In genomic region chr7:108572487-108572886, GRCh38 we compare ENCODE assay signal across 25 cellular contexts.
"Had no signal": no experiment of that assay in that cellular context is flagged by ENCODE, and none has a peak within 500 bp of the region (broad histone marks: within the 10 kb centered on the region; RNA-seq: fewer than 3 reads in every experiment).

No MANE protein-coding gene starts in this region.

- H3K36me3 ChIP-seq: colonic mucosa had no signal

- H3K27ac ChIP-seq: colonic mucosa, epithelial cell of prostate, testis, vagina had no signal

- FAIRE-seq: astrocyte, bronchial epithelial cell, small intestine had no signal

- DNase-seq: activated CD4-positive, alpha-beta memory T cell treated with anti-CD3 and anti-CD28 coated beads, Interleukin-2, amount 10 ng/mL, durations not matched to agents 7 days and 5 days; activated CD4-positive, alpha-beta T cell treated with anti-CD3 and anti-CD28 coated beads, Interleukin-2, amount 10 ng/mL, durations not matched to agents 24 days and 14 days; activated CD4-positive, CD25-positive, alpha-beta regulatory T cell; activated CD8-positive, alpha-beta memory T cell treated with anti-CD3 and anti-CD28 coated beads, Interleukin-2, amount 10 ng/mL, durations not matched to agents 7 days and 5 days; activated naive CD4-positive, alpha-beta T cell; activated naive CD8-positive, alpha-beta T cell treated with anti-CD3 and anti-CD28 coated beads for 36 hours; activated T-cell treated with anti-CD3 and anti-CD28 coated beads for 4 hours; colonic mucosa; immature natural killer cell; naive B cell; occipital lobe; posterior cingulate gyrus; small intestine; stimulated activated CD4-positive, alpha-beta T cell treated with anti-CD3 and anti-CD28 coated beads, Interleukin-15, amount 100 ng/mL, for 24 hours; stimulated activated naive B cell treated with anti-CD40 and anti-IgM and Interleukin-4, amounts not matched to agents 10 μg/mL and 1 μg/mL and 100 μg/mL, for 72 hours; testis; trophoblast cell had no signal

- H3K27me3 ChIP-seq: colonic mucosa, testis, vagina had no signal

- ATAC-seq: activated CD8-positive, alpha-beta memory T cell treated with anti-CD3 and anti-CD28 coated beads, Interleukin-2, amount 10 ng/mL, durations not matched to agents 7 days and 5 days; left lobe of liver; sciatic nerve; stimulated activated naive B cell treated with anti-CD40 and anti-IgM and Interleukin-4, amounts not matched to agents 10 μg/mL and 1 μg/mL and 100 μg/mL, for 72 hours had no signal

- H3K9me3 Mint-ChIP-seq: activated CD4-positive, alpha-beta memory T cell treated with anti-CD3 and anti-CD28 coated beads, Interleukin-2, amount 10 ng/mL, durations not matched to agents 7 days and 5 days; activated CD4-positive, alpha-beta T cell treated with anti-CD3 and anti-CD28 coated beads, Interleukin-2, amount 10 ng/mL, durations not matched to agents 24 days and 14 days; activated naive CD8-positive, alpha-beta T cell treated with anti-CD3 and anti-CD28 coated beads for 36 hours; immature natural killer cell; naive B cell; neural crest cell; stimulated activated naive B cell treated with anti-CD40 and anti-IgM and Interleukin-4, amounts not matched to agents 10 μg/mL and 1 μg/mL and 100 μg/mL, for 72 hours had no signal

- H3K4me1 ChIP-seq: testis had no signal

- H3K4me3 ChIP-seq: colonic mucosa, lung, testis, vagina had no signal

- H3K27ac Mint-ChIP-seq: activated CD4-positive, alpha-beta memory T cell treated with anti-CD3 and anti-CD28 coated beads, Interleukin-2, amount 10 ng/mL, durations not matched to agents 7 days and 5 days; activated CD4-positive, alpha-beta T cell treated with anti-CD3 and anti-CD28 coated beads, Interleukin-2, amount 10 ng/mL, durations not matched to agents 24 days and 14 days; activated naive CD8-positive, alpha-beta T cell treated with anti-CD3 and anti-CD28 coated beads for 36 hours; stimulated activated naive B cell treated with anti-CD40 and anti-IgM and Interleukin-4, amounts not matched to agents 10 μg/mL and 1 μg/mL and 100 μg/mL, for 72 hours had no signal

- H3K4me3 Mint-ChIP-seq: activated naive CD8-positive, alpha-beta T cell treated with anti-CD3 and anti-CD28 coated beads for 36 hours; stimulated activated naive B cell treated with anti-CD40 and anti-IgM and Interleukin-4, amounts not matched to agents 10 μg/mL and 1 μg/mL and 100 μg/mL, for 72 hours had no signal

- H3K27me3 Mint-ChIP-seq: activated CD4-positive, alpha-beta memory T cell treated with anti-CD3 and anti-CD28 coated beads, Interleukin-2, amount 10 ng/mL, durations not matched to agents 7 days and 5 days; activated CD4-positive, alpha-beta T cell treated with anti-CD3 and anti-CD28 coated beads, Interleukin-2, amount 10 ng/mL, durations not matched to agents 24 days and 14 days; activated CD8-positive, alpha-beta memory T cell treated with anti-CD3 and anti-CD28 coated beads, Interleukin-2, amount 10 ng/mL, durations not matched to agents 7 days and 5 days; activated naive CD8-positive, alpha-beta T cell treated with anti-CD3 and anti-CD28 coated beads for 36 hours; naive B cell; stimulated activated naive B cell treated with anti-CD40 and anti-IgM and Interleukin-4, amounts not matched to agents 10 μg/mL and 1 μg/mL and 100 μg/mL, for 72 hours had no signal

- H3K9me3 ChIP-seq: colonic mucosa, testis, vagina had no signal
